ENCODE assay signal across 12 cellular contexts in genomic region chr3:158094917-158095301, GRCh38. TPM values are rescaled to one million over a fixed set of nuclear protein-coding genes. Genes with fewer than 3 reads are reported as not detected.
DNase-seq lines count a peak whose midpoint lies in the region; ATAC-seq and TF ChIP-seq lines count a peak whose summit lies in the region.
"Had no signal": no experiment of that assay in that cellular context is flagged by ENCODE, and none has a peak within 500 bp of the region (broad histone marks: within the 10 kb centered on the region; RNA-seq: fewer than 3 reads in every experiment).

No MANE protein-coding gene starts in this region.

- H3K4me1 Mint-ChIP-seq in WTC11 (peaks cover 39% of the 10 kb centered on the region), progenitor cell of endocrine pancreas (ENCODE audit: low read depth) (peaks cover 12% of the 10 kb centered on the region)

- POLR2A ChIA-PET in WTC11 (lab: Charles Lee), result interaction anchor here (0.6 to 1.4 kb wide), 4 partner anchors 15 to 1114 kb away, joined by 3 to 5 read pairs (median 4); partner anchors contain the start of gene RSRC1

- peak overlapping the region; percentile 70 for H3K4me3 Mint-ChIP-seq in WTC11
- H3K4me3 Mint-ChIP-seq in progenitor cell of endocrine pancreas (ENCODE audit: low read depth), result peak overlapping the region; percentile 51
- H3K4me3 Mint-ChIP-seq: T-helper 2 cell treated with Interferon-gamma antibody and Interleukin-4, amounts not matched to agents 5 μg/mL and 100 μg/mL, for 36 hours had no signal

- no peaks in the 10 kb centered on the region for H3K36me3 Mint-ChIP-seq in WTC11
- H3K36me3 Mint-ChIP-seq in progenitor cell of endocrine pancreas (ENCODE audit: insufficient read depth), result no peaks in the 10 kb centered on the region

- no peak for TF ChIP-seq CTCF in WTC11 (IDR thresholded peaks at IDR 0.05)
- no peak for TF ChIP-seq CTCF in progenitor cell of endocrine pancreas (IDR thresholded peaks at IDR 0.05; ENCODE audit: unreplicated experiment)

- H3K27me3 Mint-ChIP-seq in WTC11 (ENCODE audit: low read depth), result peaks cover 99% of the 10 kb centered on the region
- peaks cover 73% of the 10 kb centered on the region for H3K27me3 Mint-ChIP-seq in progenitor cell of endocrine pancreas

- H3K9me3 Mint-ChIP-seq in WTC11 (no peaks in the 10 kb centered on the region), progenitor cell of endocrine pancreas (ENCODE audit: low read depth) (no peaks in the 10 kb centered on the region)
- H3K9me3 Mint-ChIP-seq: T-helper 2 cell treated with Interferon-gamma antibody and Interleukin-4, amounts not matched to agents 5 μg/mL and 100 μg/mL, for 36 hours had no signal

- CTCF ChIA-PET in WTC11 (lab: Charles Lee), result interaction anchor here (0.7 to 1.7 kb wide), 7 partner anchors 11 to 340 kb away, joined by 3 to 8 read pairs (median 7); partner anchors contain the start of gene RSRC1

- DNase-seq in WTC11 (ENCODE audit: low spot score) (no peak), progenitor cell of endocrine pancreas (ENCODE audit: low spot score, unreplicated experiment) (no peak), COLO829 (ENCODE audit: low spot score) (no peak), NAMALWA (ENCODE audit: low spot score) (no peak), hippocampal formation (lab: John Stamatoyannopoulos, UW) (no peak)
- DNase-seq in activated CD8-positive, alpha-beta memory T cell treated with anti-CD3 and anti-CD28 coated beads, Interleukin-2, amount 50 U/mL, for 48 hours, result no peak
- DNase-seq: NCI-H1105 had no signal

- ATAC-seq in GM19035 (IDR thresholded peaks at IDR 0.05; ENCODE audit: unreplicated experiment), result peak; percentile 7
- peak; percentile 35 for ATAC-seq in HG02759 (IDR thresholded peaks at IDR 0.05; ENCODE audit: unreplicated experiment)
- no peak; the same call in 1 of the 2 replicates for ATAC-seq in WTC11
- ATAC-seq: esophagus mucosa, left lung had no signal

- H3K27ac Mint-ChIP-seq in WTC11, result no peak overlapping the region
- no peak overlapping the region for H3K27ac Mint-ChIP-seq in progenitor cell of endocrine pancreas
- H3K27ac Mint-ChIP-seq: T-helper 2 cell treated with Interferon-gamma antibody and Interleukin-4, amounts not matched to agents 5 μg/mL and 100 μg/mL, for 36 hours had no signal

TF ChIP-seq in WTC11, 78 proteins besides CTCF, POLR2A, EP300 and RAD21:
- TF ChIP-seq ZNF532 (CRISPR knock-in tag; IDR thresholded peaks at IDR 0.05; ENCODE audit: borderline replicate concordance) (no peak), FOXP1 (CRISPR knock-in tag; IDR thresholded peaks at IDR 0.05; ENCODE audit: borderline replicate concordance) (no peak), TEAD4 (CRISPR knock-in tag; IDR thresholded peaks at IDR 0.05) (no peak), RORB (CRISPR knock-in tag; IDR thresholded peaks at IDR 0.05) (no peak), ZNF396 (CRISPR knock-in tag; IDR thresholded peaks at IDR 0.05; ENCODE audit: borderline replicate concordance) (no peak)

RNA-seq across cellular contexts. Expression of gene SHOX2, which starts 11.3 kb away (rescaled TPM):
- 0.21 to 0.57 TPM (median 0.32 TPM) in 3 replicates for total RNA-seq in WTC11 (2021)
- 0.36 and 0.50 TPM in 2 replicates for total RNA-seq in progenitor cell of endocrine pancreas
- total RNA-seq: esophagus mucosa had no signal

RNA-seq across cellular contexts. Expression of gene RSRC1, which starts 15.0 kb away (rescaled TPM):
- total RNA-seq in WTC11 (2021), result 21.3 to 27.7 TPM (median 26.6 TPM) in 3 replicates
- 50.6 and 55.7 TPM in 2 replicates for total RNA-seq in progenitor cell of endocrine pancreas
